14 cellular contexts compared by ENCODE assay signal in genomic region chr12:6695313-6696045, GRCh38. TPM values are rescaled to one million over a fixed set of nuclear protein-coding genes. Genes with fewer than 3 reads are reported as not detected.
DNase-seq lines count a peak whose midpoint lies in the region; ATAC-seq lines count a peak whose summit lies in the region.
"Had no signal": no experiment of that assay in that cellular context is flagged by ENCODE, and none has a peak within 500 bp of the region (broad histone marks: within the 10 kb centered on the region; RNA-seq: fewer than 3 reads in every experiment).

No MANE protein-coding gene starts in this region.

- H3K27me3 Mint-ChIP-seq in stimulated activated naive CD8-positive, alpha-beta T cell treated with anti-CD3 and anti-CD28 coated beads, Interleukin-15, amount 100 ng/mL, for 72 hours: peaks cover 22% of the 10 kb centered on the region
- H3K27me3 Mint-ChIP-seq in naive B cell: no peaks in the 10 kb centered on the region
- peaks cover 16% of the 10 kb centered on the region for H3K27me3 Mint-ChIP-seq in stimulated activated naive CD8-positive, alpha-beta T cell treated with anti-CD3 and anti-CD28 coated beads, Interleukin-15, Interleukin-2, amounts not matched to agents 100 ng/mL and 50 ng/mL, for 24 hours

- DNase-seq in stimulated activated naive CD8-positive, alpha-beta T cell treated with anti-CD3 and anti-CD28 coated beads, Interleukin-15, Interleukin-2, amounts not matched to agents 100 U/mL and 50 U/mL, for 24 hours: no peak
- DNase-seq in stimulated activated naive CD8-positive, alpha-beta T cell treated with anti-CD3 and anti-CD28 coated beads, Interleukin-15, amount 100 ng/mL, for 72 hours: no peak
- DNase-seq in NT2/D1 (ENCODE audit: low read depth, low spot score): no peak
- DNase-seq in naive B cell: no peak
- no peak for DNase-seq in NCI-H1436 (lab: John Stamatoyannopoulos, UW)
- no peak for DNase-seq in NCI-H2107 treated with DMSO at 0.1 percent for 48 hours (lab: John Stamatoyannopoulos, UW; ENCODE audit: unreplicated experiment)
- DNase-seq in activated CD4-positive, CD25-positive, alpha-beta regulatory T cell (lab: John Stamatoyannopoulos, UW): no peak
- DNase-seq: CD4-positive, alpha-beta T cell; DND-41; NCI-H1417 treated with DMSO at 0.1 percent for 48 hours; NCI-H2029 treated with DMSO at 0.1 percent for 48 hours; NCI-H446; SHP77 had no signal

- H3K36me3 Mint-ChIP-seq in naive B cell: no peaks in the 10 kb centered on the region
- no peaks in the 10 kb centered on the region for H3K36me3 Mint-ChIP-seq in stimulated activated naive CD8-positive, alpha-beta T cell treated with anti-CD3 and anti-CD28 coated beads, Interleukin-15, Interleukin-2, amounts not matched to agents 100 ng/mL and 50 ng/mL, for 24 hours (ENCODE audit: low read depth)

- H3K36me3 ChIP-seq in NT2/D1 (ENCODE audit: insufficient read depth, insufficient read length, low read length): peaks cover 33% of the 10 kb centered on the region

- H3K4me3 ChIP-seq in NT2/D1 (ENCODE audit: insufficient read length, low read depth): no peak overlapping the region

- ATAC-seq in stimulated activated naive CD8-positive, alpha-beta T cell treated with anti-CD3 and anti-CD28 coated beads, Interleukin-15, Interleukin-2, amounts not matched to agents 100 U/mL and 50 U/mL, for 24 hours: peak; percentile 3
- ATAC-seq in stimulated activated naive CD8-positive, alpha-beta T cell treated with anti-CD3 and anti-CD28 coated beads, Interleukin-15, amount 100 ng/mL, for 72 hours: no peak
- no peak for ATAC-seq in naive B cell (ENCODE audit: low read depth in 2 of 2)

- H3K27me3 ChIP-seq in NT2/D1 (ENCODE audit: insufficient read depth, insufficient read length): peaks cover 13% of the 10 kb centered on the region

- no peaks in the 10 kb centered on the region for H3K9me3 Mint-ChIP-seq in stimulated activated naive CD8-positive, alpha-beta T cell treated with anti-CD3 and anti-CD28 coated beads, Interleukin-15, amount 100 ng/mL, for 72 hours
- no peaks in the 10 kb centered on the region for H3K9me3 Mint-ChIP-seq in naive B cell
- no peaks in the 10 kb centered on the region for H3K9me3 Mint-ChIP-seq in stimulated activated naive CD8-positive, alpha-beta T cell treated with anti-CD3 and anti-CD28 coated beads, Interleukin-15, Interleukin-2, amounts not matched to agents 100 ng/mL and 50 ng/mL, for 24 hours
- H3K9me3 Mint-ChIP-seq: CD4-positive, alpha-beta T cell had no signal

- H3K4me1 ChIP-seq in NT2/D1 (ENCODE audit: insufficient read depth, insufficient read length): peaks cover 23% of the 10 kb centered on the region

- H3K4me3 Mint-ChIP-seq in stimulated activated naive CD8-positive, alpha-beta T cell treated with anti-CD3 and anti-CD28 coated beads, Interleukin-15, amount 100 ng/mL, for 72 hours: no peak overlapping the region
- H3K4me3 Mint-ChIP-seq in naive B cell: peak overlapping the region in 5 of 8 donors; percentile 15 to 64 (median 28)
- H3K4me3 Mint-ChIP-seq in stimulated activated naive CD8-positive, alpha-beta T cell treated with anti-CD3 and anti-CD28 coated beads, Interleukin-15, Interleukin-2, amounts not matched to agents 100 ng/mL and 50 ng/mL, for 24 hours: no peak overlapping the region
- H3K4me3 Mint-ChIP-seq: CD4-positive, alpha-beta T cell had no signal

- peaks cover 40% of the 10 kb centered on the region for H3K4me1 Mint-ChIP-seq in stimulated activated naive CD8-positive, alpha-beta T cell treated with anti-CD3 and anti-CD28 coated beads, Interleukin-15, amount 100 ng/mL, for 72 hours
- peaks cover 57 to 72% (median 61%) of the 10 kb centered on the region in 3 donors for H3K4me1 Mint-ChIP-seq in naive B cell
- H3K4me1 Mint-ChIP-seq in stimulated activated naive CD8-positive, alpha-beta T cell treated with anti-CD3 and anti-CD28 coated beads, Interleukin-15, Interleukin-2, amounts not matched to agents 100 ng/mL and 50 ng/mL, for 24 hours (ENCODE audit: low read depth): peaks cover 35% of the 10 kb centered on the region

- H3K9me3 ChIP-seq in NT2/D1 (ENCODE audit: insufficient read depth, low read length): peaks cover 8% of the 10 kb centered on the region; the same call in 1 of the 2 replicates

- H3K9ac ChIP-seq in NT2/D1 (ENCODE audit: insufficient read length, low read depth): peak overlapping the region; percentile 17

- no peak overlapping the region for H3K27ac Mint-ChIP-seq in stimulated activated naive CD8-positive, alpha-beta T cell treated with anti-CD3 and anti-CD28 coated beads, Interleukin-15, amount 100 ng/mL, for 72 hours
- H3K27ac Mint-ChIP-seq in naive B cell: peak overlapping the region in 3 of 6 donors; percentile 43 to 84 (median 67)
- peak overlapping the region; percentile 66 for H3K27ac Mint-ChIP-seq in stimulated activated naive CD8-positive, alpha-beta T cell treated with anti-CD3 and anti-CD28 coated beads, Interleukin-15, Interleukin-2, amounts not matched to agents 100 ng/mL and 50 ng/mL, for 24 hours
- H3K27ac Mint-ChIP-seq: CD4-positive, alpha-beta T cell had no signal

RNA-seq across cellular contexts. Expression of gene PIANP, which starts 5.1 kb away (rescaled TPM):
- not detected for polyA plus RNA-seq in naive B cell (ENCODE audit: low read depth in 6 of 6)

RNA-seq across cellular contexts. Expression of gene ZNF384, which starts 6.3 kb away (rescaled TPM):
- 10 to 100 TPM; 13.5 to 39.7 (median 23.2) TPM for polyA plus RNA-seq in naive B cell (ENCODE audit: low read depth in 6 of 6)

RNA-seq across cellular contexts. Expression of gene COPS7A, which starts 28.4 kb away (rescaled TPM):
- polyA plus RNA-seq in naive B cell (ENCODE audit: low read depth in 6 of 6): 10 to 100 TPM; 26.4 to 43.9 (median 34.4) TPM

RNA-seq across cellular contexts. Expression of gene ING4, which starts 32.6 kb away (rescaled TPM):
- polyA plus RNA-seq in naive B cell (ENCODE audit: low read depth in 6 of 6): 100 to 1,000 TPM in 4 of 6 donors, 10 to 100 TPM in 2; 93.5 to 139 (median 112) TPM

RNA-seq across cellular contexts. Expression of gene ACRBP, which starts 48.2 kb away (rescaled TPM):
- 10 to 100 TPM in 1 of 6 donors, 1 to 10 TPM in 5; 3.8 to 11.0 (median 8.9) TPM for polyA plus RNA-seq in naive B cell (ENCODE audit: low read depth in 6 of 6)

Comparison
In these comparisons a context has a peak if more than half of its experiments do, and no peak if none do; other contexts are left out.
1. H3K4me3 Mint-ChIP-seq: peak in naive B cell (5 of 8); none in stimulated activated naive CD8-positive, alpha-beta T cell treated with anti-CD3 and anti-CD28 coated beads, Interleukin-15, amount 100 ng/mL, for 72 hours (0 of 2) and stimulated activated naive CD8-positive, alpha-beta T cell treated with anti-CD3 and anti-CD28 coated beads, Interleukin-15, Interleukin-2, amounts not matched to agents 100 ng/mL and 50 ng/mL, for 24 hours (single experiment).